In genomic region chr12:84913151-84913550, GRCh38 we compare ENCODE assay signal across 9 cellular contexts. TPM values are rescaled to one million over a fixed set of nuclear protein-coding genes. Genes with fewer than 3 reads are reported as not detected.
A peak's percentile ranks its signal among the peaks of the same experiment; 100 is the strongest.
DNase-seq lines count a peak whose midpoint lies in the region; ATAC-seq and TF ChIP-seq lines count a peak whose summit lies in the region.
"Had no signal": no experiment of that assay in that cellular context is flagged by ENCODE, and none has a peak within 500 bp of the region (broad histone marks: within the 10 kb centered on the region; RNA-seq: fewer than 3 reads in every experiment).

No MANE protein-coding gene starts in this region.

- H2AFZ ChIP-seq in KMS-11 (ENCODE audit: low read depth), result peak overlapping the region; percentile 86

- H3K9ac ChIP-seq in KMS-11 (peak overlapping the region; percentile 91), iPS-20b (ENCODE audit: low read depth, low read length) (peak overlapping the region; percentile 77; the same call in 1 of the 2 replicates)

- peak overlapping the region; percentile 93 to 100 (median 95) for H3K4me3 Mint-ChIP-seq in brain
- H3K4me3 Mint-ChIP-seq: memory B cell had no signal

- no peak for ATAC-seq in HG02642 (IDR thresholded peaks at IDR 0.05; ENCODE audit: poor library complexity, unreplicated experiment)

- peak overlapping the region; percentile 14 for H3K4me3 ChIP-seq in KMS-11 (IDR thresholded peaks at IDR 0.05; ENCODE audit: insufficient read depth, low read depth, low read length)
- peak overlapping the region; percentile 78 for H3K4me3 ChIP-seq in iPS-20b (ENCODE audit: low read length)
- H3K4me3 ChIP-seq in suprapubic skin, result peak overlapping the region; percentile 48

- H3K36me3 ChIP-seq in KMS-11 (ENCODE audit: insufficient read depth), result no peaks in the 10 kb centered on the region
- no peaks in the 10 kb centered on the region for H3K36me3 ChIP-seq in iPS-20b (ENCODE audit: insufficient read depth, low read depth, low read length)
- H3K36me3 ChIP-seq in suprapubic skin, result no peaks in the 10 kb centered on the region

- no peak for TF ChIP-seq EP300 in suprapubic skin (IDR thresholded peaks at IDR 0.05)

- peaks cover 20% of the 10 kb centered on the region for H3K4me1 Mint-ChIP-seq in brain

- H3K27ac ChIP-seq in KMS-11 (peak overlapping the region; percentile 86), iPS-20b (ENCODE audit: low read length) (no peak overlapping the region), suprapubic skin (no peak overlapping the region)

- no peaks in the 10 kb centered on the region for H3K9me3 Mint-ChIP-seq in brain
- H3K9me3 Mint-ChIP-seq: memory B cell had no signal

- peak overlapping the region; percentile 62 for H3K4me2 ChIP-seq in KMS-11

- H3K4me1 ChIP-seq in KMS-11 (ENCODE audit: low read depth, poor library complexity, severe bottlenecking), result peaks cover 18% of the 10 kb centered on the region
- H3K4me1 ChIP-seq in iPS-20b (ENCODE audit: insufficient read depth, low read length), result peaks cover 6% of the 10 kb centered on the region; the same call in 1 of the 2 replicates
- peaks cover 28% of the 10 kb centered on the region for H3K4me1 ChIP-seq in suprapubic skin

- no peak for TF ChIP-seq POLR2A in suprapubic skin (IDR thresholded peaks at IDR 0.05)

- TF ChIP-seq CTCF in KMS-11 (conservative IDR thresholded peaks at IDR 0.05; ENCODE audit: low read depth, low read length) (no peak), brain (conservative IDR thresholded peaks at IDR 0.05) (no peak), suprapubic skin (IDR thresholded peaks at IDR 0.05) (no peak)

- DNase-seq in suprapubic skin (ENCODE audit: low spot score in 2 of 2) (no peak), NCI-H345 treated with DMSO at 0.1 percent for 48 hours (lab: John Stamatoyannopoulos, UW; ENCODE audit: unreplicated experiment) (no peak), NAMALWA (ENCODE audit: low spot score) (no peak)
- DNase-seq: activated effector memory CD4-positive, alpha-beta T cell treated with Interleukin-2 at 50 U/mL for 16 hours had no signal

- H3K27ac Mint-ChIP-seq in brain, result peak overlapping the region in 4 of 5 experiments; percentile 35 to 100 (median 90)
- H3K27ac Mint-ChIP-seq: memory B cell had no signal

- H3K79me2 ChIP-seq in KMS-11 (ENCODE audit: insufficient read depth, low read depth), result no peaks in the 10 kb centered on the region

- no peaks in the 10 kb centered on the region for H3K36me3 Mint-ChIP-seq in brain
- H3K36me3 Mint-ChIP-seq: memory B cell had no signal

- no peaks in the 10 kb centered on the region for H4K20me1 ChIP-seq in KMS-11 (ENCODE audit: insufficient read depth)

- H3K27me3 Mint-ChIP-seq in brain, result peaks cover 58% of the 10 kb centered on the region

- no peaks in the 10 kb centered on the region for H3K27me3 ChIP-seq in KMS-11 (ENCODE audit: insufficient read depth, low read depth)
- peaks cover 26% of the 10 kb centered on the region for H3K27me3 ChIP-seq in iPS-20b (ENCODE audit: insufficient read depth, low read length)
- peaks cover 41% of the 10 kb centered on the region for H3K27me3 ChIP-seq in suprapubic skin

- 11% methylated on average over 10 of the region's 10 CpGs for WGBS in suprapubic skin

- H3K9me3 ChIP-seq in iPS-20b (ENCODE audit: insufficient read depth, low read depth, low read length) (no peaks in the 10 kb centered on the region), suprapubic skin (no peaks in the 10 kb centered on the region)

RNA-seq across cellular contexts. Expression of gene SLC6A15, which starts 0.6 kb away (rescaled TPM):
- 2.5 TPM for polyA plus RNA-seq in brain (ENCODE audit: insufficient read depth, low read depth, low replicate concordance)
- total RNA-seq in suprapubic skin, result 1 to 10 TPM; 2.2 to 5.9 (median 4.0) TPM

Comparison
In these comparisons a context has a peak if more than half of its experiments do, and no peak if none do; other contexts are left out.
1. H3K4me3 ChIP-seq: peak in every context shown above with its lines; median percentile 78 in iPS-20b; 48 in suprapubic skin; 14 in KMS-11.